Comparison of ENCODE assay signal across 18 cellular contexts in the genomic region with DNA sequence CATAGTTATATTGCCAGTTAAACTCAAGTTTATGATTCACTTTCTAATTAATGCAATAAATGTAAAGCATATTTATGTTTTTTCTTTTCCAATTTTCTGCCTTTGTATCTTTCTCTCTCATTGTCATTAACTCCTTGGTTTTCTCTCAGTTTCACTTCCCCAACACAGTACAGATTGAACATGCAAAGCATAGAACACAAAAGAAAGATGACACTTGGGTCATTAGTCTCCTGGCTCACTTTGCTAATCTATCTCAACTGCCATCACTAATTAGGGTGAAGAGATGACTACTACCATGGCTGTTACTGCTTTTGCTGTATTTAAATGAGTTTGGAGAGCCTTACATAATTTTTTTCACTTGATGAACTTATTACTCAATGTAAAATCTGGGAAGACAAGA. TPM values are rescaled to one million over a fixed set of nuclear protein-coding genes. Genes with fewer than 3 reads are reported as not detected.
A peak's percentile ranks its signal among the peaks of the same experiment; 100 is the strongest.
DNase-seq lines count a peak whose midpoint lies in the region; ATAC-seq and TF ChIP-seq lines count a peak whose summit lies in the region.
"Had no signal": no experiment of that assay in that cellular context is flagged by ENCODE, and none has a peak within 500 bp of the region (broad histone marks: within the 10 kb centered on the region; RNA-seq: fewer than 3 reads in every experiment).

No MANE protein-coding gene starts in this region.

- peak; percentile 45 to 47 for DNase-seq in NCI-H526 (lab: John Stamatoyannopoulos, UW)
- DNase-seq in stimulated activated CD4-positive, alpha-beta T cell treated with anti-CD3 and anti-CD28 coated beads, Interleukin-1b, Interleukin-23, amount 100 ng/mL, for 48 hours = no peak
- DNase-seq in esophagus muscularis mucosa (ENCODE audit: extremely low spot score) = no peak
- no peak for DNase-seq in AG08396 (ENCODE audit: low spot score)
- no peak for DNase-seq in left lobe of liver (ENCODE audit: low spot score)
- DNase-seq: activated CD4-positive, alpha-beta T cell treated with anti-CD3 and anti-CD28 coated beads, Interleukin-2, amount 50 U/mL, for 1 hour; cerebellar nuclear complex; COR-L47; foreskin keratinocyte; stimulated activated naive CD4-positive, alpha-beta T cell; upper lobe of left lung had no signal

- peaks cover 0 to 15% (median 4%) of the 10 kb centered on the region in 4 donors for H3K9me3 ChIP-seq in esophagus muscularis mucosa

- intact Hi-C loops in esophagus muscularis mucosa (cut with DNase I) = no loop called here

- H3K27ac ChIP-seq in esophagus muscularis mucosa (replicated peaks in 1 of 4) = no peak overlapping the region
- H3K27ac ChIP-seq: foreskin keratinocyte, upper lobe of left lung had no signal

- no peaks in the 10 kb centered on the region for H3K4me1 ChIP-seq in esophagus muscularis mucosa
- H3K4me1 ChIP-seq: foreskin keratinocyte, upper lobe of left lung had no signal

- no peaks in the 10 kb centered on the region for H3K27me3 ChIP-seq in esophagus muscularis mucosa
- H3K27me3 ChIP-seq: foreskin keratinocyte, upper lobe of left lung had no signal

- no peaks in the 10 kb centered on the region for H3K36me3 ChIP-seq in esophagus muscularis mucosa
- H3K36me3 ChIP-seq: upper lobe of left lung had no signal

- TF ChIP-seq POLR2A in esophagus muscularis mucosa (IDR thresholded peaks at IDR 0.05; ENCODE audit: low read depth) = no peak

- ATAC-seq in GM18511 (IDR thresholded peaks at IDR 0.05; ENCODE audit: unreplicated experiment) (peak; percentile 84), GM19467 (IDR thresholded peaks at IDR 0.05; ENCODE audit: unreplicated experiment) (peak; percentile 56), HG02970 (IDR thresholded peaks at IDR 0.05; ENCODE audit: low FRiP score, unreplicated experiment) (peak; percentile 52), left lobe of liver (no peak)
- ATAC-seq: foreskin keratinocyte had no signal

- no peak for TF ChIP-seq EP300 in esophagus muscularis mucosa (IDR thresholded peaks at IDR 0.05)

- TF ChIP-seq CTCF in esophagus muscularis mucosa (IDR thresholded peaks at IDR 0.05) = no peak

- no peak overlapping the region for H3K4me3 ChIP-seq in esophagus muscularis mucosa
- H3K4me3 ChIP-seq: upper lobe of left lung had no signal

RNA-seq across cellular contexts. Expression of a gene that starts 12.3 kb away (rescaled TPM):
- total RNA-seq in esophagus muscularis mucosa = not detected
- total RNA-seq in left lobe of liver = not detected
- total RNA-seq: foreskin keratinocyte; HT-29; lower leg skin; myocyte; T-helper 2 cell treated with Interferon-gamma antibody and Interleukin-4, amounts not matched to agents 100 ng/mL and 5 ng/mL, for 36 hours; upper lobe of left lung had no signal

Comparison
In these comparisons a context has a peak if more than half of its experiments do, and no peak if none do; other contexts are left out.
1. DNase-seq: peak in NCI-H526 (2 of 2); none in stimulated activated CD4-positive, alpha-beta T cell treated with anti-CD3 and anti-CD28 coated beads, Interleukin-1b, Interleukin-23, amount 100 ng/mL, for 48 hours (single experiment), esophagus muscularis mucosa (single experiment), AG08396 (single experiment) and left lobe of liver (single experiment).